19 cellular contexts compared by ENCODE assay signal in the genomic region with DNA sequence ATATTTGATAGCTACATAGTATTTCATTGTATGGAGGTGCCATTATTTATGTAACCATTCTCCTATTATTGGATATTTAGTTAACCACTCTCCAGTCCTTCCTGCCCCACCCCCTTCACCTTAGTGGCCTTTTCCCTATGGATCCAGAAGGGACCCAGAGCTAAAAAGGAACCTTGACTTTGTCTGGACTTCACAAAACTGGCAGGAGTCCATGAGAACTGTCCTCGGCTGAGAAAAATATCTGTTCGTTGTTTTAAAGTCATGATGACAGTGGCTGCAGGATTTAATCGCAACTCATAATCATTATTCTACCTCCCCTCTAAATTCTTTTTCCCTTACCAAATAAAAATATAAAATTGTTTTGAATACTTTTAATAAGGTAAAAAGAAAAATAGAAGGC.
A peak's percentile ranks its signal among the peaks of the same experiment; 100 is the strongest.
DNase-seq lines count a peak whose midpoint lies in the region; ATAC-seq and TF ChIP-seq lines count a peak whose summit lies in the region.
"Had no signal": no experiment of that assay in that cellular context is flagged by ENCODE, and none has a peak within 500 bp of the region (broad histone marks: within the 10 kb centered on the region; RNA-seq: fewer than 3 reads in every experiment).

No MANE protein-coding gene starts in this region.

- H2BK5ac ChIP-seq in IMR-90 (ENCODE audit: low read depth, low read length, poor library complexity, severe bottlenecking) = no peak overlapping the region
- H2BK5ac ChIP-seq in mesenchymal stem cell (ENCODE audit: low read depth, low read length, poor library complexity, severe bottlenecking) = no peak overlapping the region

- H3K4ac ChIP-seq in IMR-90 (ENCODE audit: low read depth, low read length) (peak overlapping the region; percentile 29; the same call in 1 of the 2 replicates), mesenchymal stem cell (ENCODE audit: low read depth in 1 of 2, low read length in 2 of 2) (no peak overlapping the region)

- H2BK20ac ChIP-seq in IMR-90 (ENCODE audit: low read depth, low read length) = no peak overlapping the region

- H3K14ac ChIP-seq in IMR-90 (replicated peaks; ENCODE audit: low read depth, low read length) = no peak overlapping the region
- H3K14ac ChIP-seq in mesenchymal stem cell (ENCODE audit: low read length in 2 of 2) = no peak overlapping the region

- H3K9ac ChIP-seq in IMR-90 (ENCODE audit: low read depth, low read length) = no peak overlapping the region
- no peak overlapping the region for H3K9ac ChIP-seq in mesenchymal stem cell (ENCODE audit: low read length)
- no peak overlapping the region for H3K9ac ChIP-seq in parathyroid adenoma
- no peak overlapping the region for H3K9ac ChIP-seq in GM23248
- H3K9ac ChIP-seq: BLaER1 treated with 17β-estradiol and CSF1 and Interleukin-3, amounts not matched to agents 10 nM and 100 nM had no signal

- no peak overlapping the region for H3K4me2 ChIP-seq in IMR-90 (ENCODE audit: low read depth, low read length)
- no peak overlapping the region for H3K4me2 ChIP-seq in mesenchymal stem cell (ENCODE audit: low read length, poor library complexity, severe bottlenecking)
- no peak overlapping the region for H3K4me2 ChIP-seq in parathyroid adenoma (ENCODE audit: low read length)
- H3K4me2 ChIP-seq in GM23248 (ENCODE audit: unreplicated experiment) = no peak overlapping the region
- H3K4me2 ChIP-seq: A549; BLaER1 treated with 17β-estradiol and CSF1 and Interleukin-3, amounts not matched to agents 10 nM and 100 nM had no signal

- H2BK120ac ChIP-seq in IMR-90 (ENCODE audit: low read depth, low read length) = no peak overlapping the region
- no peak overlapping the region for H2BK120ac ChIP-seq in mesenchymal stem cell (ENCODE audit: low read depth, low read length)

- H3K27ac ChIP-seq in IMR-90 (ENCODE audit: insufficient read depth, low read length) = no peak overlapping the region
- no peak overlapping the region for H3K27ac ChIP-seq in mesenchymal stem cell (ENCODE audit: low read length, poor library complexity, severe bottlenecking)
- no peak overlapping the region for H3K27ac ChIP-seq in parathyroid adenoma
- H3K27ac ChIP-seq in gastrocnemius medialis = peak overlapping the region; percentile 12 to 75 (median 44)
- no peak overlapping the region for H3K27ac ChIP-seq in GM23248
- H3K27ac ChIP-seq: 22Rv1; A549; BLaER1 treated with 17β-estradiol and CSF1 and Interleukin-3, amounts not matched to agents 10 nM and 100 nM; C4-2B had no signal

- no peak overlapping the region for H4K91ac ChIP-seq in IMR-90 (ENCODE audit: insufficient read depth, low read depth, low read length)
- no peak overlapping the region for H4K91ac ChIP-seq in mesenchymal stem cell (ENCODE audit: low read length)

- H2AFZ ChIP-seq in IMR-90 (replicated peaks; ENCODE audit: low read length, poor library complexity) (no peak overlapping the region), mesenchymal stem cell (ENCODE audit: low read depth, low read length) (no peak overlapping the region), parathyroid adenoma (peak overlapping the region; percentile 12), GM23248 (no peak overlapping the region)

- no peak overlapping the region for H2BK12ac ChIP-seq in mesenchymal stem cell (ENCODE audit: low read length in 2 of 2)

- TF ChIP-seq POLR2A in IMR-90 (IDR thresholded peaks at IDR 0.05; ENCODE audit: low read depth, low read length) (no peak), gastrocnemius medialis (IDR thresholded peaks at IDR 0.05) (no peak)

- H3K4me3 ChIP-seq in IMR-90 (ENCODE audit: insufficient read depth, low read depth, low read length) (no peak overlapping the region), mesenchymal stem cell (ENCODE audit: insufficient read depth in 1 of 2, low read depth in 1 of 2, low read length in 2 of 2) (no peak overlapping the region), parathyroid adenoma (ENCODE audit: low read depth, low read length) (no peak overlapping the region), gastrocnemius medialis (no peak overlapping the region), GM23248 (no peak overlapping the region), HAP-1 (no peak overlapping the region)
- H3K4me3 ChIP-seq: A549; BLaER1 treated with 17β-estradiol and CSF1 and Interleukin-3, amounts not matched to agents 10 nM and 100 nM had no signal

- H3K23ac ChIP-seq in IMR-90 (ENCODE audit: low read depth, low read length) (no peak overlapping the region), mesenchymal stem cell (ENCODE audit: low read length in 2 of 2) (no peak overlapping the region)

- H4K5ac ChIP-seq in IMR-90 (ENCODE audit: low read depth, low read length) = no peak overlapping the region

- peaks cover 22% of the 10 kb centered on the region for H3K9me1 ChIP-seq in IMR-90 (ENCODE audit: insufficient read depth, low read length)

- DNase-seq in IMR-90 (no peak), mesenchymal stem cell (no peak), gastrocnemius medialis (no peak), GM23248 (no peak), HAP-1 (ENCODE audit: low spot score in 2 of 2) (no peak)
- no peak for DNase-seq in activated CD4-positive, alpha-beta T cell treated with anti-CD3 and anti-CD28 coated beads for 48 hours
- DNase-seq: AML-193; Calu3; CD4-positive, alpha-beta T cell; CD8-positive, alpha-beta memory T cell; COR-L47; DMS79 treated with DMSO at 0.1 percent for 48 hours; GF-D8 had no signal

- no peak for TF ChIP-seq RAD21 in IMR-90 (IDR thresholded peaks at IDR 0.05; ENCODE audit: low read length)

- POLR2A ChIA-PET in IMR-90 (lab: Charles Lee; ENCODE audit: unreplicated experiment) = no interaction called here

- BruUV-seq in IMR-90 (replicated peaks; lab: Mats Ljungman, UMichigan) = no TSS peak

- H3K79me2 ChIP-seq in parathyroid adenoma (no peaks in the 10 kb centered on the region), GM23248 (ENCODE audit: insufficient read depth) (no peaks in the 10 kb centered on the region)

- in situ Hi-C loops in IMR-90 (cut with MboI; ENCODE audit: low sequenced_read_pairs) = no loop called here
- in situ Hi-C loops in gastrocnemius medialis (cut with MboI; ENCODE audit: low sequenced_read_pairs in 4 of 4) = no loop called here
- in situ Hi-C loops in GM23248 (cut with MboI) = no loop called here
- in situ Hi-C loops in HAP-1 (cut with MboI; ENCODE audit: low sequenced_read_pairs) = no loop called here

- CTCF ChIA-PET in IMR-90 (lab: Yijun Ruan, JAX) = interaction anchor here (0.8 kb wide), 1 partner anchor 20 kb away, joined by 10 read pairs; no protein-coding TSS in a partner anchor

- no peak overlapping the region for H2AK9ac ChIP-seq in IMR-90 (replicated peaks; ENCODE audit: low read depth, low read length, poor library complexity)

- no peaks in the 10 kb centered on the region for H4K20me1 ChIP-seq in IMR-90 (ENCODE audit: insufficient read depth, low read length)
- no peaks in the 10 kb centered on the region for H4K20me1 ChIP-seq in GM23248 (ENCODE audit: insufficient read depth)

- intact Hi-C loops in IMR-90 (cut with micrococcal nuclease) = no loop called here
- intact Hi-C loops in gastrocnemius medialis (cut with DNase I; ENCODE audit: low total_unique reads) = no loop called here

- no peak for ATAC-seq in IMR-90 (ENCODE audit: low read depth)
- no peak for ATAC-seq in gastrocnemius medialis
- ATAC-seq in HG03095 (IDR thresholded peaks at IDR 0.05; ENCODE audit: unreplicated experiment) = no peak
- ATAC-seq: A549 had no signal

- H3K56ac ChIP-seq in IMR-90 (ENCODE audit: extremely low read depth, insufficient read depth, low read length) = no peak overlapping the region

- H3K9me2 ChIP-seq in GM23248 (ENCODE audit: insufficient read depth) = no peaks in the 10 kb centered on the region

- H3K18ac ChIP-seq in IMR-90 (ENCODE audit: low read depth, low read length) (no peak overlapping the region), mesenchymal stem cell (ENCODE audit: low read depth in 1 of 2, low read length in 2 of 2) (no peak overlapping the region)

- H3K27me3 ChIP-seq in IMR-90 (ENCODE audit: control insufficient read depth, insufficient read depth, low read length) (no peaks in the 10 kb centered on the region), mesenchymal stem cell (ENCODE audit: control insufficient read depth in 1 of 2, insufficient read depth in 1 of 2, low read length in 2 of 2) (no peaks in the 10 kb centered on the region), parathyroid adenoma (ENCODE audit: control insufficient read depth, insufficient read depth, low read length) (no peaks in the 10 kb centered on the region), gastrocnemius medialis (no peaks in the 10 kb centered on the region), GM23248 (replicated peaks; ENCODE audit: insufficient read depth) (no peaks in the 10 kb centered on the region), HAP-1 (ENCODE audit: low read depth) (no peaks in the 10 kb centered on the region)
- H3K27me3 ChIP-seq: BLaER1 treated with 17β-estradiol and CSF1 and Interleukin-3, amounts not matched to agents 10 nM and 100 nM had no signal

- TF ChIP-seq CTCF in IMR-90 (conservative IDR thresholded peaks at IDR 0.05; ENCODE audit: low read depth, low read length) = no peak
- TF ChIP-seq CTCF in parathyroid adenoma (IDR thresholded peaks at IDR 0.05) = no peak
- TF ChIP-seq CTCF in gastrocnemius medialis (IDR thresholded peaks at IDR 0.05 in 4 of 5, conservative IDR thresholded peaks at IDR 0.05 in 1 of 5) = no peak

- peaks cover 20% of the 10 kb centered on the region for H3K4me1 ChIP-seq in IMR-90 (ENCODE audit: control insufficient read depth, insufficient read depth, low read length)
- peaks cover 3% of the 10 kb centered on the region for H3K4me1 ChIP-seq in mesenchymal stem cell (ENCODE audit: control insufficient read depth, insufficient read depth, low read depth, low read length)
- H3K4me1 ChIP-seq in parathyroid adenoma = peaks cover 3% of the 10 kb centered on the region
- H3K4me1 ChIP-seq in gastrocnemius medialis = peaks cover 62 to 71% of the 10 kb centered on the region in 2 donors
- H3K4me1 ChIP-seq in GM23248 (ENCODE audit: insufficient read depth) = peaks cover 22% of the 10 kb centered on the region
- H3K4me1 ChIP-seq in HAP-1 = peaks cover 40% of the 10 kb centered on the region

- H2BK15ac ChIP-seq in IMR-90 (ENCODE audit: low read depth, low read length) = no peak overlapping the region
- no peak overlapping the region for H2BK15ac ChIP-seq in mesenchymal stem cell (ENCODE audit: low read depth, poor library complexity, severe bottlenecking)

- H3K9me3 ChIP-seq in IMR-90 (ENCODE audit: control insufficient read depth, insufficient read depth, low read length) (no peaks in the 10 kb centered on the region), mesenchymal stem cell (ENCODE audit: control insufficient read depth, low read length) (no peaks in the 10 kb centered on the region), parathyroid adenoma (ENCODE audit: control insufficient read depth, low read length) (no peaks in the 10 kb centered on the region), gastrocnemius medialis (no peaks in the 10 kb centered on the region), GM23248 (ENCODE audit: low read depth) (no peaks in the 10 kb centered on the region), HAP-1 (no peaks in the 10 kb centered on the region)
- H3K9me3 ChIP-seq: A549; BLaER1 treated with 17β-estradiol and CSF1 and Interleukin-3, amounts not matched to agents 10 nM and 100 nM had no signal

- H3K79me1 ChIP-seq in IMR-90 (ENCODE audit: low read depth in 1 of 2, low read length in 2 of 2) = peaks cover 4 to 26% of the 10 kb centered on the region in 2 experiments; a peak in 3 of 4 replicates
- H3K79me1 ChIP-seq in mesenchymal stem cell (replicated peaks; ENCODE audit: low read length, poor library complexity, severe bottlenecking) = peaks cover 3% of the 10 kb centered on the region

- no peaks in the 10 kb centered on the region for H3K36me3 ChIP-seq in IMR-90 (ENCODE audit: control insufficient read depth, insufficient read depth, low read length)
- no peaks in the 10 kb centered on the region for H3K36me3 ChIP-seq in mesenchymal stem cell (ENCODE audit: control insufficient read depth in 1 of 2, insufficient read depth in 2 of 2, low read depth in 1 of 2, low read length in 2 of 2)
- no peaks in the 10 kb centered on the region for H3K36me3 ChIP-seq in parathyroid adenoma (ENCODE audit: control insufficient read depth, insufficient read depth, low read length)
- no peaks in the 10 kb centered on the region for H3K36me3 ChIP-seq in gastrocnemius medialis
- no peaks in the 10 kb centered on the region for H3K36me3 ChIP-seq in GM23248 (ENCODE audit: low read depth)
- no peaks in the 10 kb centered on the region for H3K36me3 ChIP-seq in HAP-1 (replicated peaks)

- dilution Hi-C loops in IMR-90 (cut with HindIII; ENCODE audit: low sequenced_read_pairs, unreplicated experiment) = no loop called here

- WGBS in IMR-90 (ENCODE audit: extremely low coverage in 2 of 2, insufficient read length in 1 of 2), 2 experiments = no CpG with 5 or more reads among the region's 3 CpGs
- WGBS in mesenchymal stem cell = 94% methylated on average over 2 of the region's 3 CpGs
- 96 to 100% methylated on average over 3 of the region's 3 CpGs for WGBS in GM23248 (ENCODE audit: low coverage in 1 of 2, low lambda C conversion rate in 2 of 2, missing lambda C conversion rate in 2 of 2), 2 experiments

- peaks cover 9% of the 10 kb centered on the region for H3F3A ChIP-seq in GM23248 (ENCODE audit: insufficient read depth)

- no peak overlapping the region for H2AK5ac ChIP-seq in IMR-90 (ENCODE audit: low read depth, low read length)
- peak overlapping the region; percentile 53 for H2AK5ac ChIP-seq in mesenchymal stem cell (ENCODE audit: low read length, severe bottlenecking)

- no peak overlapping the region for H4K8ac ChIP-seq in IMR-90 (ENCODE audit: low read depth in 2 of 2, low read length in 2 of 2)
- H4K8ac ChIP-seq in mesenchymal stem cell (ENCODE audit: low read length) = no peak overlapping the region

Comparison
In these comparisons a context has a peak if more than half of its experiments do, and no peak if none do; other contexts are left out.
1. H3K27ac ChIP-seq: peak in gastrocnemius medialis (4 of 4); none in IMR-90 (single experiment), mesenchymal stem cell (single experiment), parathyroid adenoma (single experiment) and GM23248 (single experiment).